In the genomic region with DNA sequence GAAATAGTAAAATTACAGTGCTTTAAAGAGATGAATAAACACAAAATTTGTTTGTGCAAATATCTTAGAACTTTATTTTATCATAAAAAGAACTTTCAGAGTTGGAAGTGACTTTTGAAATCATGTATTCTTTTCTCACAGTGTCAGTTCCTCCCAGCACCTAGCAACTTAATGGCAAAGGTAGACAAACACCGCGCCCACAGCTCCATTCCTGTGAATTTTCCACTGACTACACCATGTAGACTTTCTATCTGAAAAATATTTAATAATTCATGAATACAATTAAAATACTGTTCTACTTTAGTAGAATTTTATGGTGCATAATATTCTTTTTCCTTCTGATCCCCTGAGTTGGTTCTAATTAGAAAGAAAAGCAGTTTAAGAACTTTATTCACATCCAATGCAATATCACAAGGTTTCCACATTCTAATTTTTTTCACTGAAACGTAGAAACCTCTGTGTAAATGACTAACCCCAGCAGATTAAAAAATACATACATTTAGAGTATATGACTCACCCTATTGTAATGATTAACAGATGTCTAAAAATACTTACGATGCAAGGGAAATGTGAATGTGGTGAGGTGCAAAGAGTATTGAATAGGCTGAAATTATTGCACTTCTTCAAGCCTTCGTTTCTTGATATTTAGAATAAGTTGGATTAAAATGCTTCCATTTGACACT, we compare ENCODE assay signal across 1 cellular context.
A peak's percentile ranks its signal among the peaks of the same experiment; 100 is the strongest.
TF ChIP-seq lines count a peak whose summit lies in the region.

No MANE protein-coding gene starts in this region.

TF ChIP-seq in SK-N-SH, 30 proteins besides CTCF, POLR2A, EP300 and RAD21 (continued from another document):
- TF ChIP-seq, protein P1, sequence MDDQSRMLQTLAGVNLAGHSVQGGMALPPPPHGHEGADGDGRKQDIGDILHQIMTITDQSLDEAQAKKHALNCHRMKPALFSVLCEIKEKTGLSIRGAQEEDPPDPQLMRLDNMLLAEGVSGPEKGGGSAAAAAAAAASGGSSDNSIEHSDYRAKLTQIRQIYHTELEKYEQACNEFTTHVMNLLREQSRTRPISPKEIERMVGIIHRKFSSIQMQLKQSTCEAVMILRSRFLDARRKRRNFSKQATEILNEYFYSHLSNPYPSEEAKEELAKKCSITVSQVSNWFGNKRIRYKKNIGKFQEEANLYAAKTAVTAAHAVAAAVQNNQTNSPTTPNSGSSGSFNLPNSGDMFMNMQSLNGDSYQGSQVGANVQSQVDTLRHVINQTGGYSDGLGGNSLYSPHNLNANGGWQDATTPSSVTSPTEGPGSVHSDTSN (IDR thresholded peaks at IDR 0.05), result peak; percentile 42
